ENCODE assay signal across 15 cellular contexts in the genomic region with DNA sequence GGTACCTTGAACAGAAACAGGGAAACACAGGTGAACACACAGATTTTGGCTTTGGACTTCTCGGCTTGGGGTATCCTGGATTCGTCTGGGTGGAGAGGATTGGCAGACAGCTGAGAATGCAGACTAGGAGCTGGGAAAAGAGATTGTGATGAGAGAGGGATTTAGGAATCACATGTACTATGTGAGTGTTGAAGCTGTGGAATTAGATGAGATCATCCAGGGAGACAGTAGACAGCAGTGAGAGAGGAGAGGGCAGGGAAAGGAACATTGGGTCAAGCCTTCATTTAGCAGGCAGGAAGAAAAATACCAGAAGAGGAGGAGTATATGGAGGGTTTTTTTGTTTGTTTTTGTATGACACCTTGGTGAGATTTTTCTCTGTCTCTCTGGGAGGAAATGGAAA.
DNase-seq lines count a peak whose midpoint lies in the region; ATAC-seq and TF ChIP-seq lines count a peak whose summit lies in the region.
"Had no signal": no experiment of that assay in that cellular context is flagged by ENCODE, and none has a peak within 500 bp of the region (broad histone marks: within the 10 kb centered on the region; RNA-seq: fewer than 3 reads in every experiment).

No MANE protein-coding gene starts in this region.

- ATAC-seq in Panc1 (no peak), left lung (peak; percentile 59)
- no peak for ATAC-seq in stimulated activated naive B cell treated with anti-CD40 and anti-IgM and Interleukin-4, amounts not matched to agents 10 μg/mL and 1 μg/mL and 100 μg/mL, for 72 hours (replicated peaks)
- ATAC-seq: esophagus mucosa had no signal

- no peaks in the 10 kb centered on the region for H3K36me3 ChIP-seq in Panc1 (ENCODE audit: control insufficient read depth, insufficient read depth, low read length)
- H3K36me3 ChIP-seq in left lung, result no peaks in the 10 kb centered on the region
- H3K36me3 ChIP-seq in stomach smooth muscle (ENCODE audit: control insufficient read depth in 2 of 2, insufficient read depth in 2 of 2, low read length in 2 of 2), result no peaks in the 10 kb centered on the region
- H3K36me3 ChIP-seq in MG63, result no peaks in the 10 kb centered on the region

- no peak for DNase-seq in Panc1 (ENCODE audit: low read depth, low spot score)
- no peak for DNase-seq in epithelial cell of prostate (ENCODE audit: low read depth, low spot score)
- no peak for DNase-seq in left lung
- no peak for DNase-seq in NCI-H510A (lab: John Stamatoyannopoulos, UW)
- DNase-seq in DMS153 (lab: John Stamatoyannopoulos, UW), result no peak
- DNase-seq in MG63, result no peak
- no peak for DNase-seq in stimulated activated naive B cell treated with anti-CD40 and anti-IgM and Interleukin-4, amounts not matched to agents 10 μg/mL and 1 μg/mL and 100 μg/mL, for 72 hours
- DNase-seq: activated CD4-positive, alpha-beta T cell treated with anti-CD3 and anti-CD28 coated beads, Interleukin-2, amount 50 U/mL, for 48 hours; activated naive CD8-positive, alpha-beta T cell treated with anti-CD3 and anti-CD28 coated beads for 36 hours; Calu3; KBM-7; NCI-H446; stimulated activated CD4-positive, alpha-beta T cell treated with anti-CD3 and anti-CD28 coated beads, Interleukin-4, amount 100 ng/mL, for 4 hours had no signal

- peak overlapping the region; percentile 41; the same call in 1 of the 2 replicates for H3K27ac ChIP-seq in Panc1 (ENCODE audit: low read length)
- peak overlapping the region; percentile 98 for H3K27ac ChIP-seq in epithelial cell of prostate
- H3K27ac ChIP-seq in left lung, result peak overlapping the region in 1 of 2 donors; percentile 60
- peak overlapping the region; percentile 73 for H3K27ac ChIP-seq in stomach smooth muscle (ENCODE audit: low read length)

- H3K27me3 ChIP-seq in Panc1 (ENCODE audit: control insufficient read depth, insufficient read depth, low read length) (no peaks in the 10 kb centered on the region), left lung (no peaks in the 10 kb centered on the region), stomach smooth muscle (ENCODE audit: control insufficient read depth in 1 of 2, insufficient read depth in 2 of 2, low read length in 2 of 2) (no peaks in the 10 kb centered on the region), MG63 (no peaks in the 10 kb centered on the region)

- in situ Hi-C loops in Panc1 (cut with HindIII; ENCODE audit: low pct_unique_long_range_greater_than_20kb, low sequenced_read_pairs), result no loop called here

- H3K4me1 Mint-ChIP-seq in stimulated activated naive B cell treated with anti-CD40 and anti-IgM and Interleukin-4, amounts not matched to agents 10 μg/mL and 1 μg/mL and 100 μg/mL, for 72 hours, result no peaks in the 10 kb centered on the region
- H3K4me1 Mint-ChIP-seq: activated naive CD8-positive, alpha-beta T cell treated with anti-CD3 and anti-CD28 coated beads for 36 hours had no signal

- H3K27me3 Mint-ChIP-seq in stimulated activated naive B cell treated with anti-CD40 and anti-IgM and Interleukin-4, amounts not matched to agents 10 μg/mL and 1 μg/mL and 100 μg/mL, for 72 hours, result no peaks in the 10 kb centered on the region
- H3K27me3 Mint-ChIP-seq: activated naive CD8-positive, alpha-beta T cell treated with anti-CD3 and anti-CD28 coated beads for 36 hours had no signal

- CTCF ChIA-PET in Panc1 (lab: Charles Lee), result no interaction called here

- BruUV-seq in Panc1 (replicated peaks; lab: Mats Ljungman, UMichigan), result no TSS peak

- intact Hi-C loops in Panc1 (cut with micrococcal nuclease; ENCODE audit: unreplicated experiment), result no loop called here
- intact Hi-C loops in left lung (cut with DNase I), result no loop called here

- H3K4me3 Mint-ChIP-seq in stimulated activated naive B cell treated with anti-CD40 and anti-IgM and Interleukin-4, amounts not matched to agents 10 μg/mL and 1 μg/mL and 100 μg/mL, for 72 hours, result no peak overlapping the region
- H3K4me3 Mint-ChIP-seq: activated naive CD8-positive, alpha-beta T cell treated with anti-CD3 and anti-CD28 coated beads for 36 hours had no signal

- H3K4me3 ChIP-seq in Panc1 (ENCODE audit: low read depth in 2 of 2, low read length in 2 of 2) (no peak overlapping the region), left lung (no peak overlapping the region), stomach smooth muscle (ENCODE audit: low read length in 2 of 2) (peak overlapping the region; percentile 1 to 42), MG63 (no peak overlapping the region)

- H3K9ac ChIP-seq in stomach smooth muscle (ENCODE audit: low read length in 2 of 2), result peak overlapping the region; percentile 30 to 66

- no peak overlapping the region for H3K27ac Mint-ChIP-seq in stimulated activated naive B cell treated with anti-CD40 and anti-IgM and Interleukin-4, amounts not matched to agents 10 μg/mL and 1 μg/mL and 100 μg/mL, for 72 hours
- H3K27ac Mint-ChIP-seq: activated naive CD8-positive, alpha-beta T cell treated with anti-CD3 and anti-CD28 coated beads for 36 hours had no signal

- H3K4me1 ChIP-seq in Panc1 (ENCODE audit: control insufficient read depth, insufficient read depth, low read length), result no peaks in the 10 kb centered on the region
- peaks cover 7 to 13% of the 10 kb centered on the region in 2 donors for H3K4me1 ChIP-seq in left lung
- peaks cover 18% of the 10 kb centered on the region for H3K4me1 ChIP-seq in stomach smooth muscle (ENCODE audit: control insufficient read depth, insufficient read depth, low read length)

- no peaks in the 10 kb centered on the region for H3K9me3 Mint-ChIP-seq in stimulated activated naive B cell treated with anti-CD40 and anti-IgM and Interleukin-4, amounts not matched to agents 10 μg/mL and 1 μg/mL and 100 μg/mL, for 72 hours
- H3K9me3 Mint-ChIP-seq: activated naive CD8-positive, alpha-beta T cell treated with anti-CD3 and anti-CD28 coated beads for 36 hours had no signal

- TF ChIP-seq CTCF in Panc1 (IDR thresholded peaks at IDR 0.05) (no peak), left lung (IDR thresholded peaks at IDR 0.05) (no peak)

- H3K9me3 ChIP-seq in Panc1 (ENCODE audit: control insufficient read depth, insufficient read depth, low read depth, low read length), result peaks cover 8% of the 10 kb centered on the region; the same call in 1 of the 2 replicates
- peaks cover 0 to 13% of the 10 kb centered on the region in 2 donors for H3K9me3 ChIP-seq in left lung
- H3K9me3 ChIP-seq in stomach smooth muscle (ENCODE audit: control insufficient read depth in 2 of 2, low read length in 2 of 2), result peaks cover 0 to 5% of the 10 kb centered on the region in 2 donors
- peaks cover 16% of the 10 kb centered on the region for H3K9me3 ChIP-seq in MG63

- no peaks in the 10 kb centered on the region for H3K36me3 Mint-ChIP-seq in stimulated activated naive B cell treated with anti-CD40 and anti-IgM and Interleukin-4, amounts not matched to agents 10 μg/mL and 1 μg/mL and 100 μg/mL, for 72 hours
- H3K36me3 Mint-ChIP-seq: activated naive CD8-positive, alpha-beta T cell treated with anti-CD3 and anti-CD28 coated beads for 36 hours had no signal

- POLR2A ChIA-PET in Panc1 (lab: Charles Lee), result no interaction called here

Comparison
In these comparisons a context has a peak if more than half of its experiments do, and no peak if none do; other contexts are left out.
1. H3K4me3 ChIP-seq: peak in stomach smooth muscle (2 of 2); none in Panc1 (0 of 2), left lung (0 of 2) and MG63 (single experiment).